In the genomic region with DNA sequence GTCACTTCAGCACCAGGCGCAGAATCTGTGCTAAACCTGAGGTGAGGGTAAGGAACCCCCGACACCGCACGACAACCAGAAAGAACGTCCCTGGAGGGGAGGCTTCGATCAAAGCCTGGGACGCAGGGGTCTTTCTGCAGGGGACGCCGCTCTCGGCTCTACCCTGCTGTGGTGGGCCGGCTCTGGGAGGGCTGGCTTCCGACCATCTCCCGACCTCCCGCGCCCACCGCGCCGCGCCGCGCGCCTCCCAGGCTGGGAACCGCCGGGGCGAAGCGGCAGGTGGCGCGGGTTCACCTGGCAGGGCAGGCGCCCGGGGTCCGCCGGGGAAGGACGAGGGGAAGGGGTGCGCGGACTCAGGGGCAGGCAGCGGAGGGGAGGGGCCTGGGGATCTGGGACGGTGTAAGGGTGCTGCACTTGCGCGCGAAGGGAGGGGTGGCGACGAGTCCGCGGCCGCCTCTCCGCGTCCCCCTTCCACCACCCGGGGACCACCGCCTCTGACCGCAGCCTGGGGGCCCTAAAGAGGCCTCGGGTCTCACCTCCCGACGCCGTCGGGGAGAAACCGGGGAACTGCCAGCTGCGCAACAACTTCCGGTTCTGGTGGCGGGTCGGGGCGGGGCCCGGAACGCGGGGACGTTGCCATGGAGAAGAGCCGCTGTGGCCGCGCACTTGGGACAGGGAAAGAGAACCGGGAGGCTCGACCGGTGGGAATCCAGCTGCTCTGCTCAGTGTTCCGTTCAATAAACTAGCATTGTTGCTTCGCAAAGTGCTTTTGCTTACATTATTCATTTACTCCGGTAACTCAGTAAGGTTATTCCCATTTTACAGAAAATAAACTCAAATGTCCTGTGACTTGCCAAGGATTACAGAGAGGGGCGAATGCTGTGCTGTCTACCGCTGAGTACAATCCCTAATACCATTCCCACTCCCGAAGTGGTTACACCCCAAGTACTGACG, we compare ENCODE assay signal across 8 cellular contexts. TPM values are rescaled to one million over a fixed set of nuclear protein-coding genes. Genes with fewer than 3 reads are reported as not detected.
A peak's percentile ranks its signal among the peaks of the same experiment; 100 is the strongest.
DNase-seq lines count a peak whose midpoint lies in the region; ATAC-seq and TF ChIP-seq lines count a peak whose summit lies in the region.

Gene ZNF396 (minus strand): TSS at position 596 of the 954 bp plus-strand sequence. CDS start 3,045 bp downstream, outside the sequence.

- H3K4me1 Mint-ChIP-seq in neural progenitor cell = peaks cover 10% of the 10 kb centered on the region

- H2AFZ ChIP-seq in neural progenitor cell (replicated peaks) = peak within 1 kb of the TSS; percentile 98

- no peak for TF ChIP-seq CTCF in RWPE1 (conservative IDR thresholded peaks at IDR 0.05; ENCODE audit: low read depth)
- TF ChIP-seq CTCF in neural progenitor cell (IDR thresholded peaks at IDR 0.05) = no peak

- H3K9ac ChIP-seq in neural progenitor cell (no peak within 1 kb of the TSS), stomach smooth muscle (ENCODE audit: low read length in 2 of 2) (peak within 1 kb of the TSS; percentile 70 to 73)

- peaks cover 7% of the 10 kb centered on the region for H3K27me3 Mint-ChIP-seq in neural progenitor cell (ENCODE audit: insufficient read depth, low read depth)

- POLR2A ChIA-PET in RWPE1 (lab: Yijun Ruan, JAX; ENCODE audit: low non-redundant PET) = no interaction called here

- H3K4me3 Mint-ChIP-seq in neural progenitor cell = peak within 1 kb of the TSS; percentile 91

- H3K27me3 ChIP-seq in neural progenitor cell (peaks cover 33% of the 10 kb centered on the region), stomach smooth muscle (ENCODE audit: control insufficient read depth in 1 of 2, insufficient read depth in 2 of 2, low read length in 2 of 2) (no peaks in the 10 kb centered on the region)

- CTCF ChIA-PET in RWPE1 (lab: Yijun Ruan, JAX) = no interaction called here

- H3K36me3 ChIP-seq in neural progenitor cell (no peaks in the 10 kb centered on the region), stomach smooth muscle (ENCODE audit: control insufficient read depth in 2 of 2, insufficient read depth in 2 of 2, low read length in 2 of 2) (no peaks in the 10 kb centered on the region)

- H3K27ac ChIP-seq in RWPE1 (peak within 1 kb of the TSS; percentile 13; the same call in 1 of the 2 replicates), neural progenitor cell (no peak within 1 kb of the TSS), stomach smooth muscle (ENCODE audit: low read length) (no peak within 1 kb of the TSS)

- H3K9me3 Mint-ChIP-seq in neural progenitor cell = no peaks in the 10 kb centered on the region

- H3F3A ChIP-seq in neural progenitor cell (ENCODE audit: low read depth) = peaks cover 8% of the 10 kb centered on the region

- no peaks in the 10 kb centered on the region for H3K4me1 ChIP-seq in neural progenitor cell
- peaks cover 6% of the 10 kb centered on the region for H3K4me1 ChIP-seq in stomach smooth muscle (ENCODE audit: control insufficient read depth, insufficient read depth, low read length)

- in situ Hi-C loops in Caki2 (cut with HindIII; ENCODE audit: low pct_unique_long_range_greater_than_20kb, low sequenced_read_pairs) = no loop called here

- peaks cover 2% of the 10 kb centered on the region for H3K36me3 Mint-ChIP-seq in neural progenitor cell

- peak within 1 kb of the TSS; percentile 86 for H3K4me2 ChIP-seq in neural progenitor cell

- H3K79me2 ChIP-seq in neural progenitor cell (ENCODE audit: low read depth) = no peaks in the 10 kb centered on the region

- peak within 1 kb of the TSS; percentile 84 for H3K4me3 ChIP-seq in neural progenitor cell
- H3K4me3 ChIP-seq in stomach smooth muscle (ENCODE audit: low read length in 2 of 2) = peak within 1 kb of the TSS; percentile 83 to 85

- peak; percentile 81 for ATAC-seq in GM21447 (IDR thresholded peaks at IDR 0.05; ENCODE audit: unreplicated experiment)

- peak within 1 kb of the TSS; percentile 15 for H3K27ac Mint-ChIP-seq in neural progenitor cell

- H3K9me3 ChIP-seq in neural progenitor cell (ENCODE audit: low read depth) (no peaks in the 10 kb centered on the region), stomach smooth muscle (ENCODE audit: control insufficient read depth in 2 of 2, low read length in 2 of 2) (no peaks in the 10 kb centered on the region)

- DNase-seq in Caki2 (ENCODE audit: low read depth) (peak; percentile 41), HuH-7.5 (ENCODE audit: low spot score) (peak; percentile 76), RWPE1 (ENCODE audit: low spot score) (peak; percentile 48), foreskin melanocyte (peak; percentile 54), neural progenitor cell (ENCODE audit: low spot score) (peak; percentile 82)
- DNase-seq in activated effector memory CD4-positive, alpha-beta T cell treated with Interleukin-2 at 50 U/mL for 16 hours = peak; percentile 56

- no peaks in the 10 kb centered on the region for H4K20me1 ChIP-seq in neural progenitor cell (ENCODE audit: low read depth)

RNA-seq across cellular contexts. Expression of gene ZNF396, which starts in this region (rescaled TPM):
- 1.3 and 2.7 TPM in 2 replicates for total RNA-seq in Caki2 (2014; rRNA removed; shearing (Covaris generic); ENCODE audit: low replicate concordance)
- 1.4 and 2.2 TPM in 2 replicates for total RNA-seq in neural progenitor cell (ENCODE audit: low replicate concordance)
